22 cellular contexts compared by ENCODE assay signal in genomic region chr10:103658049-103658577, GRCh38.
DNase-seq lines count a peak whose midpoint lies in the region; ATAC-seq, FAIRE-seq and TF ChIP-seq lines count a peak whose summit lies in the region.
"Had no signal": no experiment of that assay in that cellular context is flagged by ENCODE, and none has a peak within 500 bp of the region (broad histone marks: within the 10 kb centered on the region; RNA-seq: fewer than 3 reads in every experiment).

No MANE protein-coding gene starts in this region.

- peaks cover 54% of the 10 kb centered on the region for H3K79me2 ChIP-seq in HepG2 (ENCODE audit: insufficient read depth, low read length)

- no peaks in the 10 kb centered on the region for H3K9me3 ChIP-seq in breast epithelium
- H3K9me3 ChIP-seq in HepG2 (ENCODE audit: low read length): no peaks in the 10 kb centered on the region
- no peaks in the 10 kb centered on the region for H3K9me3 ChIP-seq in SJCRH30 (replicated peaks)
- H3K9me3 ChIP-seq: uterus had no signal

- H2AFZ ChIP-seq in HepG2 (ENCODE audit: low read length): no peak overlapping the region

- BruUV-seq in MCF 10A (replicated peaks; lab: Mats Ljungman, UMichigan) (no TSS peak), HepG2 (replicated peaks; lab: Mats Ljungman, UMichigan) (TSS peak; percentile 11)

- CTCF ChIA-PET in MCF 10A (lab: Yijun Ruan, JAX): interaction anchor here (0.6 to 2.2 kb wide), 6 partner anchors 13 to 62 kb away, joined by 3 to 10 read pairs (median 4); no protein-coding TSS in a partner anchor
- CTCF ChIA-PET in HepG2 (lab: Yijun Ruan, JAX; ENCODE audit: low intra/inter-chr PET ratio, low total read pairs): no interaction called here

- H3K4me1 Mint-ChIP-seq in MCF 10A (ENCODE audit: insufficient read depth, unreplicated experiment): peaks cover 6% of the 10 kb centered on the region

- in situ Hi-C loops in SK-MEL-5 (cut with HindIII; ENCODE audit: low pct_unique_long_range_greater_than_20kb, low sequenced_read_pairs): no loop called here
- in situ Hi-C loops in HepG2 (cut with HindIII; ENCODE audit: extremely low pct_ligation_motif_present, low pct_unique_long_range_greater_than_20kb): no loop called here

- H3K4me1 ChIP-seq in breast epithelium (peaks cover 4 to 10% of the 10 kb centered on the region in 2 donors), HepG2 (ENCODE audit: insufficient read depth, low read length) (peaks cover 84% of the 10 kb centered on the region), SJCRH30 (no peaks in the 10 kb centered on the region)

- TF ChIP-seq CTCF in breast epithelium (IDR thresholded peaks at IDR 0.05) (no peak), MCF 10A (IDR thresholded peaks at IDR 0.05; ENCODE audit: unreplicated experiment) (no peak), HepG2 (CRISPR knock-in tag; IDR thresholded peaks at IDR 0.05) (peak; percentile 28; the same call in 1 of the 2 replicates)

- no peaks in the 10 kb centered on the region for H3K36me3 ChIP-seq in breast epithelium
- H3K36me3 ChIP-seq in HepG2 (replicated peaks in 1 of 2; ENCODE audit: control insufficient read depth in 1 of 2, insufficient read depth in 2 of 2, low read length in 2 of 2): peaks cover 10 to 43% of the 10 kb centered on the region in 2 experiments
- H3K36me3 ChIP-seq in SJCRH30: no peaks in the 10 kb centered on the region
- H3K36me3 ChIP-seq: uterus had no signal

- peak; percentile 44; the same call in 1 of the 2 replicates for TF ChIP-seq RAD21 in HepG2 (CRISPR knock-in tag; IDR thresholded peaks at IDR 0.05)

- H3K27ac ChIP-seq in breast epithelium (peak overlapping the region; percentile 94 to 97), HepG2 (ENCODE audit: extremely low read length, insufficient read depth, low read length) (peak overlapping the region; percentile 82), SJCRH30 (no peak overlapping the region)
- H3K27ac ChIP-seq: epithelial cell of prostate had no signal

- H3K4me2 ChIP-seq in HepG2 (ENCODE audit: low read depth, low read length): peak overlapping the region; percentile 98

- ATAC-seq in HepG2: peak; percentile 38
- ATAC-seq: left cardiac atrium; stimulated activated naive CD8-positive, alpha-beta T cell treated with anti-CD3 and anti-CD28 coated beads, Interleukin-15, amount 100 ng/mL, for 72 hours had no signal

- TF ChIP-seq POLR2A in breast epithelium (IDR thresholded peaks at IDR 0.05) (no peak), HepG2 (IDR thresholded peaks at IDR 0.05; ENCODE audit: insufficient read depth in 1 of 2, low read depth in 2 of 2, low read length in 2 of 2) (peak; percentile 37 to 54; a peak in 2 of 4 replicates)

- TF ChIP-seq EP300 in HepG2 (IDR thresholded peaks at IDR 0.05; ENCODE audit: low read depth in 2 of 2, low read length in 2 of 2) (peak; percentile 79 to 88; a peak in 3 of 4 replicates), HepG2 (CRISPR knock-in tag; IDR thresholded peaks at IDR 0.05; ENCODE audit: borderline replicate concordance) (peak; percentile 85)

- H3K27me3 Mint-ChIP-seq in MCF 10A (ENCODE audit: insufficient read depth, unreplicated experiment): no peaks in the 10 kb centered on the region
- H3K27me3 Mint-ChIP-seq: activated naive CD4-positive, alpha-beta T cell treated with anti-CD3 and anti-CD28 coated beads, Interleukin-2, amount 10 ng/mL, durations not matched to agents 7 days and 5 days; stimulated activated naive CD8-positive, alpha-beta T cell treated with anti-CD3 and anti-CD28 coated beads, Interleukin-15, amount 100 ng/mL, for 72 hours had no signal

- no peak for DNase-seq in breast epithelium (ENCODE audit: low spot score in 2 of 2)
- DNase-seq in MCF 10A (ENCODE audit: unreplicated experiment): no peak
- peak; percentile 86 for DNase-seq in SK-MEL-5 (ENCODE audit: low read depth, low spot score)
- DNase-seq in HepG2 (ENCODE audit: low spot score): peak; percentile 94
- no peak for DNase-seq in SJCRH30
- DNase-seq in ecto neural progenitor cell (ENCODE audit: low spot score): no peak
- DNase-seq in NCI-H2029 treated with DMSO at 0.1 percent for 48 hours (lab: John Stamatoyannopoulos, UW): no peak
- DNase-seq: activated CD4-positive, alpha-beta T cell treated with anti-CD3 and anti-CD28 coated beads, Interleukin-2, amount 50 U/mL, for 1 hour; activated naive CD4-positive, alpha-beta T cell treated with anti-CD3 and anti-CD28 coated beads, Interleukin-2, amount 10 ng/mL, durations not matched to agents 7 days and 5 days; activated T-cell treated with anti-CD3 and anti-CD28 coated beads for 4 hours; dermis blood vessel endothelial cell; foreskin melanocyte; GF-D8; left cardiac atrium; NCI-H1417 treated with DMSO at 0.1 percent for 48 hours; NCI-H2227 treated with DMSO at 0.1 percent for 48 hours; NK-92 treated with Interleukin-12 subunit alpha and Interleukin-12 subunit beta, amount 100 ng/mL, for 24 hours; stimulated activated naive CD8-positive, alpha-beta T cell treated with anti-CD3 and anti-CD28 coated beads, Interleukin-15, amount 100 ng/mL, for 72 hours; uterus had no signal

- no peaks in the 10 kb centered on the region for H3K9me3 Mint-ChIP-seq in MCF 10A (ENCODE audit: unreplicated experiment)

- POLR2A ChIA-PET in MCF 10A (lab: Yijun Ruan, JAX): no interaction called here
- POLR2A ChIA-PET in HepG2 (lab: Yijun Ruan, JAX): interaction anchor here (0.7 to 6.0 kb wide), 4 partner anchors 9 to 197 kb away, joined by 3 to 54 read pairs (median 4); partner anchors contain the start of gene SH3PXD2A

- H3K4me3 ChIP-seq in breast epithelium (peak overlapping the region in 1 of 3 donors; percentile 89), HepG2 (replicated peaks in 1 of 3; ENCODE audit: insufficient read depth in 1 of 3, low read depth in 2 of 3, low read length in 3 of 3) (no peak overlapping the region), SJCRH30 (no peak overlapping the region)
- H3K4me3 ChIP-seq: uterus had no signal

- peaks cover 6% of the 10 kb centered on the region for H3K36me3 Mint-ChIP-seq in MCF 10A (ENCODE audit: insufficient read depth, unreplicated experiment)

- no peak overlapping the region for H3K4me3 Mint-ChIP-seq in MCF 10A (ENCODE audit: unreplicated experiment)
- H3K4me3 Mint-ChIP-seq: activated naive CD4-positive, alpha-beta T cell treated with anti-CD3 and anti-CD28 coated beads, Interleukin-2, amount 10 ng/mL, durations not matched to agents 7 days and 5 days; mesothelial cell of epicardium; stimulated activated naive CD8-positive, alpha-beta T cell treated with anti-CD3 and anti-CD28 coated beads, Interleukin-15, amount 100 ng/mL, for 72 hours had no signal

- peak; percentile 98 for FAIRE-seq in HepG2 (lab: Jason Lieb, UNC)
- FAIRE-seq: GM12891 had no signal

- peak overlapping the region; percentile 34; the same call in 1 of the 2 replicates for H3K9ac ChIP-seq in HepG2 (ENCODE audit: insufficient read depth, low read depth, low read length)

- 4% methylated on average over 3 of the region's 4 CpGs for WGBS in HepG2 (ENCODE audit: low lambda C conversion rate)

- H3K27me3 ChIP-seq in breast epithelium (no peaks in the 10 kb centered on the region), HepG2 (ENCODE audit: control insufficient read depth in 1 of 2, insufficient read depth in 2 of 2, low read length in 2 of 2) (no peaks in the 10 kb centered on the region), SJCRH30 (no peaks in the 10 kb centered on the region)
- H3K27me3 ChIP-seq: uterus had no signal

- H3K27ac Mint-ChIP-seq in MCF 10A (ENCODE audit: low read depth, unreplicated experiment): no peak overlapping the region
- H3K27ac Mint-ChIP-seq: mesothelial cell of epicardium; stimulated activated naive CD8-positive, alpha-beta T cell treated with anti-CD3 and anti-CD28 coated beads, Interleukin-15, amount 100 ng/mL, for 72 hours had no signal

- H4K20me1 ChIP-seq in HepG2 (ENCODE audit: insufficient read depth, low read length): peaks cover 20% of the 10 kb centered on the region

- intact Hi-C loops in breast epithelium (cut with DNase I; ENCODE audit: low total_unique reads) (no loop called here), MCF 10A (cut with micrococcal nuclease) (no loop called here), HepG2 (cut with micrococcal nuclease; ENCODE audit: unreplicated experiment) (loop anchor here (2.0 kb wide), 1 partner anchor 13 kb away; no protein-coding TSS in a partner anchor)

TF ChIP-seq in HepG2, 621 proteins besides CTCF, POLR2A, EP300 and RAD21 (continues in another document):
- TF ChIP-seq SRY (CRISPR knock-in tag; IDR thresholded peaks at IDR 0.05) (no peak), AGO2 (optimal IDR thresholded peaks at IDR 0.05; ENCODE audit: low read depth, low read length) (no peak)

Comparison
In these comparisons a context has a peak if more than half of its experiments do, and no peak if none do; other contexts are left out.
1. DNase-seq: peak in SK-MEL-5 (single experiment) and HepG2 (single experiment); none in breast epithelium (0 of 2), MCF 10A (single experiment), SJCRH30 (0 of 2), ecto neural progenitor cell (single experiment) and NCI-H2029 treated with DMSO at 0.1 percent for 48 hours (single experiment).